20 cellular contexts compared by ENCODE assay signal in the genomic region with DNA sequence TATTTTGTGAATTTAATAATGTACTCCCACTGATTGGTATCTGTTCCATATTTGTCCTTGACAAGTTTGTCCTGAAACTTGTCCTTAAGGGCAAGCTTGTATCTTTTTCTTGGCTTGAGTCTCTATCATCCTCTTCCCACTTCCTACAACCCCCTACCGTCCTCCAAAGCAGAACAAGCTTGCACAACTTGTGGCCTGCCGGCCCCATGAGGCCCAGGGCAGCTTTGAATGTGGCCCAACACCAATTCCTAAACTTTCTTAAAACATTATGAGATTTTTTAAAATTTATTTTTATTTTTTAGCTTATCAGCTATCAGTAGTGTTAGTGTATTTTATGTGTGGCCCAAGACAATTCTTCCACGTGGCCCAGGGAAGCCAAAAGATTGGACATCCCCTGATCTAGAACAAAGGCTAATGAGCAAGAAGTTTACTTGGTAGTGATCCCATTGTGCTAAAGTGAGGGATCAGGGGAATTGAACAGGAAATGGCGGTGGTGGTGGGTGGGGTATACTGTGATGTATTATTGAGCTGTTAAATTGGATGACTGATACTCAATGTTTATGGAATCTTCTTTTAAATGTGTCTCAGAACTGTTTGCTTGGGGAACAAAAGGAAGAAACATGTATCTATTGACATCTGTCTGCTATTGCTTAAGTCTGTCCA. TPM values are rescaled to one million over a fixed set of nuclear protein-coding genes. Genes with fewer than 3 reads are reported as not detected.
DNase-seq lines count a peak whose midpoint lies in the region; ATAC-seq lines count a peak whose summit lies in the region.
"Had no signal": no experiment of that assay in that cellular context is flagged by ENCODE, and none has a peak within 500 bp of the region (broad histone marks: within the 10 kb centered on the region; RNA-seq: fewer than 3 reads in every experiment).

No MANE protein-coding gene starts in this region.

- H3K9me3 ChIP-seq in adipocyte (ENCODE audit: control insufficient read depth, low read length): no peaks in the 10 kb centered on the region
- H3K9me3 ChIP-seq: A549, BE2C had no signal

- peak overlapping the region; percentile 45 for H3K9ac ChIP-seq in adipocyte (ENCODE audit: low read length)

- peak overlapping the region; percentile 42 for H3K4me3 ChIP-seq in adipocyte (ENCODE audit: low read length)
- H3K4me3 ChIP-seq: A549 had no signal

- intact Hi-C loops in Right ventricle myocardium inferior (cut with DNase I) (no loop called here), cardiac septum (cut with DNase I) (no loop called here)

- ATAC-seq in Right ventricle myocardium inferior (peak; percentile 79), GM21367 (IDR thresholded peaks at IDR 0.05; ENCODE audit: unreplicated experiment) (no peak)
- ATAC-seq: A549, HepG2, T-helper 17 cell had no signal

- DNase-seq in Right ventricle myocardium inferior (ENCODE audit: missing footprints) (no peak), cardiac septum (ENCODE audit: low spot score) (no peak), Kasumi-1 (lab: John Stamatoyannopoulos, UW) (peak; percentile 7 to 10), adipocyte (ENCODE audit: low read depth) (no peak), HuH-7.5 (ENCODE audit: low spot score) (no peak)
- no peak for DNase-seq in activated CD4-positive, CD25-positive, alpha-beta regulatory T cell (lab: John Stamatoyannopoulos, UW)
- DNase-seq: BE2C; CD4-positive, CD25-positive, alpha-beta regulatory T cell; COR-L47; DMS79 treated with DMSO at 0.1 percent for 48 hours; KBM-7; NCI-H1417; NCI-H187; NCI-H446 treated with DMSO at 0.1 percent for 48 hours; NCI-H526 treated with DMSO at 0.1 percent for 48 hours; SW 1271; T-helper 17 cell had no signal

- peaks cover 31% of the 10 kb centered on the region for H3K4me1 ChIP-seq in adipocyte (ENCODE audit: control insufficient read depth, insufficient read depth, low read length)
- H3K4me1 ChIP-seq: A549, BE2C had no signal

- H3K36me3 ChIP-seq in adipocyte (ENCODE audit: control insufficient read depth, insufficient read depth, low read length, severe bottlenecking): no peaks in the 10 kb centered on the region
- H3K36me3 ChIP-seq: BE2C had no signal

- H3K27me3 ChIP-seq in adipocyte (replicated peaks; ENCODE audit: control insufficient read depth, insufficient read depth, low read length): no peaks in the 10 kb centered on the region
- H3K27me3 ChIP-seq: BE2C had no signal

RNA-seq across cellular contexts. Expression of gene TMX1, which starts 37.8 kb away (rescaled TPM):
- 10.0 TPM for total RNA-seq in Right ventricle myocardium inferior
- 8.7 TPM for total RNA-seq in cardiac septum

Comparison
In these comparisons a context has a peak if more than half of its experiments do, and no peak if none do; other contexts are left out.
1. DNase-seq: peak in Kasumi-1 (2 of 2); none in Right ventricle myocardium inferior (single experiment), cardiac septum (single experiment), adipocyte (single experiment), activated CD4-positive, CD25-positive, alpha-beta regulatory T cell (0 of 4) and HuH-7.5 (single experiment).